ENCODE assay signal across 16 cellular contexts in genomic region chr2:71791501-71792135, GRCh38.
DNase-seq lines count a peak whose midpoint lies in the region; TF ChIP-seq lines count a peak whose summit lies in the region.
"Had no signal": no experiment of that assay in that cellular context is flagged by ENCODE, and none has a peak within 500 bp of the region (broad histone marks: within the 10 kb centered on the region; RNA-seq: fewer than 3 reads in every experiment).

No MANE protein-coding gene starts in this region.

- H3K27me3 ChIP-seq in osteoblast (ENCODE audit: insufficient read depth, low read length) = peaks cover 5% of the 10 kb centered on the region

- H4K20me1 ChIP-seq in osteoblast (ENCODE audit: insufficient read depth, low read length) = no peaks in the 10 kb centered on the region

- H3K36me3 ChIP-seq in osteoblast (ENCODE audit: insufficient read depth, low read length) = no peaks in the 10 kb centered on the region

- no peak overlapping the region for H3K4me3 ChIP-seq in osteoblast (ENCODE audit: insufficient read depth, low read length)
- H3K4me3 ChIP-seq: A549, GM23338 had no signal

- DNase-seq in activated CD8-positive, alpha-beta memory T cell treated with anti-CD3 and anti-CD28 coated beads, Interleukin-2, amount 50 U/mL, for 48 hours = peak; percentile 39
- DNase-seq in activated CD8-positive, alpha-beta memory T cell treated with anti-CD3 and anti-CD28 coated beads, Interleukin-2, amount 50 U/mL, for 4 hours = no peak
- peak; percentile 48 for DNase-seq in islet precursor cell
- peak; percentile 68 for DNase-seq in osteoblast (ENCODE audit: insufficient read length, low spot score, missing footprints)
- no peak for DNase-seq in NCI-H187 treated with DMSO at 0.1 percent for 48 hours (lab: John Stamatoyannopoulos, UW)
- DNase-seq in stimulated activated CD4-positive, alpha-beta T cell treated with anti-CD3 and anti-CD28 coated beads, Interleukin-4, amount 100 ng/mL, for 1 hour = no peak
- no peak for DNase-seq in germinal center (ENCODE audit: low spot score)
- DNase-seq: AML-193, DMS153, DMS79, GDM1, HCEC 1CT had no signal

- no peaks in the 10 kb centered on the region for H3K9me3 ChIP-seq in osteoblast (ENCODE audit: low read depth, low read length)
- H3K9me3 ChIP-seq: A549 had no signal

- no peak overlapping the region for H3K27ac ChIP-seq in osteoblast (ENCODE audit: low read depth, low read length)
- H3K27ac ChIP-seq: 22Rv1, C4-2B had no signal

- TF ChIP-seq CTCF in osteoblast (IDR thresholded peaks at IDR 0.05; ENCODE audit: extremely low read depth, low read depth, low read length) = no peak

- peaks cover 17% of the 10 kb centered on the region for H3K4me1 ChIP-seq in osteoblast (ENCODE audit: insufficient read depth, low read length)

- H3K4me2 ChIP-seq in osteoblast (ENCODE audit: insufficient read depth, low read length) = no peak overlapping the region
- H3K4me2 ChIP-seq: A549, GM23338 had no signal

- no peaks in the 10 kb centered on the region for H3K79me2 ChIP-seq in osteoblast (ENCODE audit: insufficient read depth, low read length)

- no peak overlapping the region for H2AFZ ChIP-seq in osteoblast (ENCODE audit: low read length)
- H2AFZ ChIP-seq: GM23338 had no signal

Comparison
In these comparisons a context has a peak if more than half of its experiments do, and no peak if none do; other contexts are left out.
1. DNase-seq: peak in activated CD8-positive, alpha-beta memory T cell treated with anti-CD3 and anti-CD28 coated beads, Interleukin-2, amount 50 U/mL, for 48 hours (single experiment), islet precursor cell (single experiment) and osteoblast (single experiment); none in activated CD8-positive, alpha-beta memory T cell treated with anti-CD3 and anti-CD28 coated beads, Interleukin-2, amount 50 U/mL, for 4 hours (single experiment), NCI-H187 treated with DMSO at 0.1 percent for 48 hours (single experiment), stimulated activated CD4-positive, alpha-beta T cell treated with anti-CD3 and anti-CD28 coated beads, Interleukin-4, amount 100 ng/mL, for 1 hour (single experiment) and germinal center (single experiment).